13 cellular contexts compared by ENCODE assay signal in the genomic region with DNA sequence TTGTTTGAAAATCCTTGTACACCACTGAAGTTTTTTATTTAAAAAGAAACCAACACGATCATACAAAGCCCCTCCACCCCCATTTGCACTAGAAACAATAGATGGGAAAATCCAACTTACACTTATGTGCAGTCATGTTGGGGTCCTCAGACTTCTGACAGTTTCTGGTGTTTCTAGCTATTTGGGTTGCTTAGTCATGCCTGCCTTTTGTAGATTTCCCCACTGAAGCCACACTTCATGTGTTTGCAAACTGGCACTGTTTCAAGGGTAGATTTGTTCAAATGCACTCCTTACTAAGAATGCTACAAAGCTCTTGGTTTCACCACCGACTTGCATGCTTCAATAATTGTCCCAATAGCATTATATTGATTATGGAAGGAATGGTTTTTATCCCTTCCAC. TPM values are rescaled to one million over a fixed set of nuclear protein-coding genes. Genes with fewer than 3 reads are reported as not detected.
A peak's percentile ranks its signal among the peaks of the same experiment; 100 is the strongest.
DNase-seq lines count a peak whose midpoint lies in the region; ATAC-seq, FAIRE-seq and TF ChIP-seq lines count a peak whose summit lies in the region.
"Had no signal": no experiment of that assay in that cellular context is flagged by ENCODE, and none has a peak within 500 bp of the region (broad histone marks: within the 10 kb centered on the region; RNA-seq: fewer than 3 reads in every experiment).

No MANE protein-coding gene starts in this region.

- WGBS in right cardiac atrium, result 64% methylated on average over 2 of the region's 2 CpGs
- 0% methylated on average over 2 of the region's 2 CpGs for WGBS in GM12878 (ENCODE audit: insufficient coverage, insufficient replicate concordance, low lambda C conversion rate, missing lambda C conversion rate)
- 16 to 22% methylated on average over 2 of the region's 2 CpGs for WGBS in lung, 2 donors
- 36 to 44% methylated on average over 2 of the region's 2 CpGs for WGBS in upper lobe of left lung, 2 donors

- H2AFZ ChIP-seq in GM12878 (ENCODE audit: control insufficient read depth, low read depth, low read length), result no peak overlapping the region

- H3K36me3 ChIP-seq in GM12878 (ENCODE audit: control insufficient read depth in 2 of 2, insufficient read depth in 2 of 2, low read length in 1 of 2) (no peaks in the 10 kb centered on the region), lung (ENCODE audit: control insufficient read depth in 2 of 2, insufficient read depth in 2 of 2, low read length in 2 of 2) (no peaks in the 10 kb centered on the region), upper lobe of left lung (no peaks in the 10 kb centered on the region)

- no peaks in the 10 kb centered on the region for H3K79me2 ChIP-seq in GM12878 (ENCODE audit: control insufficient read depth, insufficient read depth, low read length)

- H3K27me3 ChIP-seq in right cardiac atrium (ENCODE audit: control insufficient read depth, insufficient read depth), result no peaks in the 10 kb centered on the region
- peaks cover 6 to 7% of the 10 kb centered on the region in 2 experiments for H3K27me3 ChIP-seq in GM12878 (replicated peaks in 1 of 2; ENCODE audit: control insufficient read depth in 2 of 2, insufficient read depth in 2 of 2, low read length in 1 of 2)
- H3K27me3 ChIP-seq in lung (ENCODE audit: control insufficient read depth, insufficient read depth), result no peaks in the 10 kb centered on the region
- H3K27me3 ChIP-seq in upper lobe of left lung, result no peaks in the 10 kb centered on the region

- TF ChIP-seq CTCF in GM12878 (IDR thresholded peaks at IDR 0.05 in 2 of 3, conservative IDR thresholded peaks at IDR 0.05 in 1 of 3; ENCODE audit: control insufficient read depth in 2 of 3, extremely low read depth in 1 of 3, insufficient read depth in 1 of 3, low read depth in 3 of 3, low read length in 3 of 3), result no peak
- no peak for TF ChIP-seq CTCF in lung (IDR thresholded peaks at IDR 0.05; ENCODE audit: control extremely low read depth, extremely low read depth)
- no peak for TF ChIP-seq CTCF in upper lobe of left lung (IDR thresholded peaks at IDR 0.05)

- no peaks in the 10 kb centered on the region for H4K20me1 ChIP-seq in GM12878 (ENCODE audit: control insufficient read depth, insufficient read depth)

- DNase-seq in right cardiac atrium (no peak), Right ventricle myocardium inferior (ENCODE audit: missing footprints) (no peak), GM12878 (ENCODE audit: low read depth, low spot score) (no peak), lung (ENCODE audit: low spot score) (peak; percentile 30), upper lobe of left lung (no peak), GM12891 (ENCODE audit: insufficient read length, low spot score) (no peak), NCI-H526 treated with DMSO at 0.1 percent for 48 hours (lab: John Stamatoyannopoulos, UW) (no peak)
- no peak for DNase-seq in activated effector memory CD4-positive, alpha-beta T cell treated with anti-CD3 and anti-CD28 coated beads, Interleukin-2, amount 50 U/mL, for 16 hours
- DNase-seq: activated CD8-positive, alpha-beta T cell treated with anti-CD3 and anti-CD28 coated beads, Interleukin-2, amount 10 ng/mL, durations not matched to agents 7 days and 5 days; activated naive CD4-positive, alpha-beta T cell treated with anti-CD3 and anti-CD28 coated beads, Interleukin-2, amount 50 U/mL, for 16 hours; dermis blood vessel endothelial cell; NCI-H1417 treated with DMSO at 0.1 percent for 48 hours; T-helper 2 cell had no signal

- no peak for TF ChIP-seq EP300 in GM12878 (IDR thresholded peaks at IDR 0.05; ENCODE audit: borderline replicate concordance in 1 of 2, control insufficient read depth in 1 of 2, low read depth in 2 of 2, low read length in 2 of 2)
- no peak for TF ChIP-seq EP300 in upper lobe of left lung (IDR thresholded peaks at IDR 0.05)

- CTCF ChIA-PET in GM12878 (lab: Yijun Ruan, JAX), result interaction anchor here (1.4 kb wide), 1 partner anchor 10 kb away, joined by 7 read pairs; no protein-coding TSS in a partner anchor

- RAD21 ChIA-PET in GM12878 (lab: Charles Lee; ENCODE audit: unreplicated experiment), result no interaction called here

- TF ChIP-seq RAD21 in GM12878 (IDR thresholded peaks at IDR 0.05; ENCODE audit: insufficient read depth, low read depth, low read length), result no peak

- ATAC-seq in right cardiac atrium, result no peak
- no peak for ATAC-seq in Right ventricle myocardium inferior
- peak; percentile 34; the same call in 2 of the 3 replicates for ATAC-seq in GM12878
- no peak for ATAC-seq in lung (ENCODE audit: insufficient read depth, low FRiP score)
- ATAC-seq in upper lobe of left lung (ENCODE audit: low FRiP score in 2 of 2), result no peak
- ATAC-seq: activated CD8-positive, alpha-beta T cell treated with anti-CD3 and anti-CD28 coated beads, Interleukin-2, amount 10 ng/mL, durations not matched to agents 7 days and 5 days had no signal

- TF ChIP-seq POLR2A in GM12878 (IDR thresholded peaks at IDR 0.05; ENCODE audit: low read depth, low read length) (no peak), upper lobe of left lung (IDR thresholded peaks at IDR 0.05) (no peak), GM12891 (IDR thresholded peaks at IDR 0.05; ENCODE audit: low read depth, low read length) (no peak)

- POLR2A ChIA-PET in GM12878 (lab: Charles Lee), result no interaction called here

- SMC1A ChIA-PET in GM12878 (lab: Charles Lee; ENCODE audit: uncharacterized antibody, unreplicated experiment), result interaction anchor here (1.0 to 2.0 kb wide), 3 partner anchors 10 to 62 kb away, joined by 3 to 7 read pairs (median 5); no protein-coding TSS in a partner anchor

- intact Hi-C loops in right cardiac atrium (cut with DNase I), result no loop called here
- intact Hi-C loops in Right ventricle myocardium inferior (cut with DNase I), result loop anchor here (5.0 kb wide), 1 partner anchor 40 kb away; no protein-coding TSS in a partner anchor
- intact Hi-C loops in GM12878 (cut with micrococcal nuclease; ENCODE audit: unreplicated experiment), result no loop called here

- H3K9ac ChIP-seq in GM12878 (ENCODE audit: control insufficient read depth, insufficient read depth, low read length), result no peak overlapping the region

- H3K4me1 ChIP-seq in right cardiac atrium (ENCODE audit: control insufficient read depth, insufficient read depth, low read length), result no peaks in the 10 kb centered on the region
- no peaks in the 10 kb centered on the region for H3K4me1 ChIP-seq in GM12878 (ENCODE audit: control insufficient read depth, insufficient read depth, low read length)
- peaks cover 3 to 9% of the 10 kb centered on the region in 2 donors for H3K4me1 ChIP-seq in lung (ENCODE audit: control insufficient read depth in 2 of 2, insufficient read depth in 2 of 2, low read length in 2 of 2)
- H3K4me1 ChIP-seq in upper lobe of left lung, result peaks cover 3 to 26% (median 10%) of the 10 kb centered on the region in 4 donors

- H3K4me3 ChIP-seq in right cardiac atrium (ENCODE audit: low read length) (peak overlapping the region; percentile 39), GM12878 (no peak overlapping the region), lung (no peak overlapping the region), upper lobe of left lung (peak overlapping the region in 3 of 4 donors; percentile 58 to 90 (median 75))

- H3K9me3 ChIP-seq in right cardiac atrium (ENCODE audit: control insufficient read depth, low read length) (no peaks in the 10 kb centered on the region), GM12878 (replicated peaks; ENCODE audit: control insufficient read depth, insufficient read depth, low read length) (no peaks in the 10 kb centered on the region), lung (ENCODE audit: control insufficient read depth in 2 of 2, insufficient read depth in 1 of 2, low read length in 1 of 2) (no peaks in the 10 kb centered on the region), upper lobe of left lung (no peaks in the 10 kb centered on the region)

- no peak for FAIRE-seq in GM12878 (lab: Jason Lieb, UNC)
- FAIRE-seq in GM12891 (lab: Jason Lieb, UNC), result no peak

- no TSS peak for BruUV-seq in GM12878 (replicated peaks; lab: Mats Ljungman, UMichigan)

- H3K27ac ChIP-seq in right cardiac atrium (ENCODE audit: low read length) (no peak overlapping the region), GM12878 (ENCODE audit: control insufficient read depth, insufficient read depth) (no peak overlapping the region), lung (ENCODE audit: low read depth in 1 of 2, low read length in 1 of 2) (no peak overlapping the region), upper lobe of left lung (no peak overlapping the region)

- in situ Hi-C loops in GM12878 (cut with MboI), result no loop called here

- no peak overlapping the region for H3K4me2 ChIP-seq in GM12878 (ENCODE audit: control insufficient read depth, insufficient read depth)

TF ChIP-seq in GM12878, 131 proteins besides CTCF, POLR2A, EP300 and RAD21 (continues in another document):
- TF ChIP-seq ZSCAN29 (IDR thresholded peaks at IDR 0.05), result no peak
- TF ChIP-seq ZBED1 (IDR thresholded peaks at IDR 0.05; ENCODE audit: borderline replicate concordance), result no peak
- no peak for TF ChIP-seq TBL1XR1 (IDR thresholded peaks at IDR 0.05; ENCODE audit: low read depth, low read length)

TF ChIP-seq in GM12891, 5 proteins besides CTCF, POLR2A, EP300 and RAD21:
- no peak for TF ChIP-seq POU2F2 (IDR thresholded peaks at IDR 0.05; ENCODE audit: low read depth, low read length)
- TF ChIP-seq SPI1 (IDR thresholded peaks at IDR 0.05; ENCODE audit: low read depth, low read length), result no peak

RNA-seq across cellular contexts. Expression of a gene that starts 1.5 kb away (rescaled TPM):
- total RNA-seq in right cardiac atrium, result 1 to 10 TPM; 7.1 to 8.7 (median 8.5) TPM
- 5.9 TPM for polyA plus RNA-seq in right cardiac atrium
- 7.9 TPM for total RNA-seq in Right ventricle myocardium inferior
- total RNA-seq in GM12878 (2013; cell fraction: nucleolus; rRNA removed), result 0.95 and 1.1 TPM in 2 replicates
- total RNA-seq in GM12878 (2014; rRNA removed), result 0.23 and 0.38 TPM in 2 replicates
- total RNA-seq in GM12878 (2014; rRNA removed; fragmentation: Illumina TruSeq; extraction: Trizol), result 0.14 and 0.18 TPM in 2 replicates
- total RNA-seq in GM12878 (2021), result 0.33 and 0.35 TPM in 2 replicates
- 0.12 TPM for polyA plus RNA-seq in GM12878 (2011; ENCODE audit: low read depth)
- polyA plus RNA-seq in GM12878 (2011; rRNA removed), result 0.10 TPM in 2 replicates
- polyA plus RNA-seq in GM12878 (2011; cell fraction: cytosol; rRNA removed), result 0.03 and 0.04 TPM in 2 replicates
- 0.04 and 0.10 TPM in 2 replicates for polyA plus RNA-seq in GM12878 (2011; cell fraction: nucleus; rRNA removed)
- 0.09 and 0.15 TPM in 2 replicates for polyA plus RNA-seq in GM12878 (2012)
- polyA plus RNA-seq in GM12878 (2014; fragmentation: Illumina TruSeq; extraction: Trizol), result 0.16 and 0.21 TPM in 2 replicates
- under 1 TPM; 0.03 to 0.07 TPM for polyA plus RNA-seq in GM12878 (2014; fragmentation: Nextera tagmentation; extraction: Ambion mirVana)
- 0.20 TPM in 2 replicates for polyA plus RNA-seq in GM12878 (2014; rRNA removed)
- polyA plus RNA-seq in GM12878 (2016; fragmentation: Nextera tagmentation; extraction: Ambion mirVana), result under 1 TPM; 0.24 to 0.37 TPM
- polyA minus RNA-seq in GM12878 (2011; rRNA and poly(A)+ RNA removed), result 0.10 TPM in 1 of 2 replicates, not detected in the other
- not detected in 2 replicates for polyA minus RNA-seq in GM12878 (2011; cell fraction: cytosol; rRNA and poly(A)+ RNA removed)
- 0.10 TPM in 1 of 2 replicates, not detected in the other for polyA minus RNA-seq in GM12878 (2011; cell fraction: nucleus; rRNA and poly(A)+ RNA removed)
- total RNA-seq in lung, result 10 to 100 TPM; 19.6 to 38.5 TPM
- polyA plus RNA-seq in lung, result 1 to 10 TPM; 7.4 to 8.3 TPM
- 10 to 100 TPM; 23.6 to 65.8 (median 25.4) TPM for total RNA-seq in upper lobe of left lung
- 0.03 TPM for polyA plus RNA-seq in GM12891 (2012; ENCODE audit: low read depth, missing spikeins)

Comparison
In these comparisons a context has a peak if more than half of its experiments do, and no peak if none do; other contexts are left out.
1. H3K4me3 ChIP-seq: peak in right cardiac atrium (single experiment) and upper lobe of left lung (3 of 4); none in GM12878 (single experiment) and lung (single experiment).